ENCODE assay signal across 30 cellular contexts in the genomic region with DNA sequence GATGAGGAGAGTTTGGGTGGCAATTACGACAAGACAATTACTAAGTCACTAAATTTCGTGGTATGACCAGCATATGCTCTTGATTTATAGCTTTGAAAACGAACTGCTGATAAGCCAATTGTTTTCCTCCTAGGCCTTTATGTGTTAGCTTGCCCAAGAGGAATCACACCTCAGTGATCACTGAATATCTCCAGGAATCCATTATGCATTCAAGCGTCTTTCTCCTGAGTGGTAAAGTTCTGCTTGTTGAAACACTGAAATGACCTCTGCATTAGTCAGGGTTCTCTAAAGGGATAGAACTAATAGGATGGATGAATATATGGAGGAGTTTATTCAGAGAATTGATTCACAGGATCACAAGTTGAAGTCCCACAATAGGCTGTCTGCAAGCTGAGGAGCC.
DNase-seq lines count a peak whose midpoint lies in the region; ATAC-seq, FAIRE-seq and TF ChIP-seq lines count a peak whose summit lies in the region.
"Had no signal": no experiment of that assay in that cellular context is flagged by ENCODE, and none has a peak within 500 bp of the region (broad histone marks: within the 10 kb centered on the region; RNA-seq: fewer than 3 reads in every experiment).

No MANE protein-coding gene starts in this region.

- H3K4me3 Mint-ChIP-seq in neural progenitor cell = no peak overlapping the region
- H3K4me3 Mint-ChIP-seq: endodermal cell, memory B cell had no signal

- TF ChIP-seq POLR2A in K562 (conservative IDR thresholded peaks at IDR 0.05) = no peak

- FAIRE-seq in K562 (lab: Jason Lieb, UNC) = no peak
- FAIRE-seq: small intestine had no signal

- TF ChIP-seq RAD21 in K562 (CRISPR knock-in tag; conservative IDR thresholded peaks at IDR 0.05 in 1 of 2, IDR thresholded peaks at IDR 0.05 in 1 of 2) = no peak

- peak overlapping the region; percentile 61 for H3K27ac Mint-ChIP-seq in neural progenitor cell
- H3K27ac Mint-ChIP-seq: endodermal cell, memory B cell had no signal

- H3K9me3 ChIP-seq in K562 (replicated peaks; ENCODE audit: control insufficient read depth, insufficient read depth, low read depth, low read length) (no peaks in the 10 kb centered on the region), neural progenitor cell (ENCODE audit: low read depth) (no peaks in the 10 kb centered on the region)
- H3K9me3 ChIP-seq: body of pancreas, esophagus squamous epithelium, left lung, right atrium auricular region, suprapubic skin, upper lobe of left lung had no signal

- H3F3A ChIP-seq in neural progenitor cell (ENCODE audit: low read depth) = no peaks in the 10 kb centered on the region

- H2AFZ ChIP-seq in K562 (ENCODE audit: low read depth, low read length) (no peak overlapping the region), neural progenitor cell (replicated peaks) (peak overlapping the region; percentile 45)
- H2AFZ ChIP-seq: parathyroid adenoma had no signal

- H3K9me1 ChIP-seq in K562 (ENCODE audit: control insufficient read depth, insufficient read depth, low read length) = no peaks in the 10 kb centered on the region

- no peaks in the 10 kb centered on the region for H3K9me3 Mint-ChIP-seq in neural progenitor cell
- H3K9me3 Mint-ChIP-seq: endodermal cell, memory B cell had no signal

- in situ Hi-C loops in K562 (cut with MboI) = no loop called here

- H4K20me1 ChIP-seq in K562 (replicated peaks; ENCODE audit: control insufficient read depth, insufficient read depth, low read length) = no peaks in the 10 kb centered on the region
- H4K20me1 ChIP-seq in neural progenitor cell (ENCODE audit: low read depth) = no peaks in the 10 kb centered on the region

- H3K4me1 ChIP-seq in K562 (replicated peaks in 1 of 2; ENCODE audit: control insufficient read depth in 2 of 2, insufficient read depth in 2 of 2, low read length in 2 of 2) (no peaks in the 10 kb centered on the region), neural progenitor cell (no peaks in the 10 kb centered on the region)
- H3K4me1 ChIP-seq: body of pancreas, esophagus squamous epithelium, left lung, parathyroid adenoma, right atrium auricular region, suprapubic skin, upper lobe of left lung had no signal

- CTCF ChIA-PET in K562 (lab: Yijun Ruan, JAX; ENCODE audit: low intra/inter-chr PET ratio) = no interaction called here

- TF ChIP-seq CTCF in K562 (IDR thresholded peaks at IDR 0.05 in 2 of 3, conservative IDR thresholded peaks at IDR 0.05 in 1 of 3; ENCODE audit: insufficient read depth in 2 of 3, low read depth in 1 of 3, low read length in 3 of 3) = no peak
- TF ChIP-seq CTCF in neural progenitor cell (IDR thresholded peaks at IDR 0.05) = no peak

- H3K27me3 ChIP-seq in K562 (ENCODE audit: control insufficient read depth in 2 of 2, insufficient read depth in 2 of 2, low read length in 2 of 2) (no peaks in the 10 kb centered on the region), neural progenitor cell (no peaks in the 10 kb centered on the region)
- H3K27me3 ChIP-seq: body of pancreas, esophagus squamous epithelium, foreskin keratinocyte, left lung, right atrium auricular region, suprapubic skin, upper lobe of left lung had no signal

- no peak for TF ChIP-seq EP300 in K562 (IDR thresholded peaks at IDR 0.05; ENCODE audit: low read length)

- BruUV-seq in K562 (replicated peaks; lab: Mats Ljungman, UMichigan) = no TSS peak

- no peaks in the 10 kb centered on the region for H3K36me3 Mint-ChIP-seq in neural progenitor cell
- H3K36me3 Mint-ChIP-seq: memory B cell had no signal

- H3K36me3 ChIP-seq in K562 (ENCODE audit: control insufficient read depth, insufficient read depth, low read length) = no peaks in the 10 kb centered on the region
- H3K36me3 ChIP-seq in neural progenitor cell = no peaks in the 10 kb centered on the region
- H3K36me3 ChIP-seq: esophagus squamous epithelium, left lung, right atrium auricular region, suprapubic skin, upper lobe of left lung had no signal

- H3K79me2 ChIP-seq in K562 (ENCODE audit: control insufficient read depth, insufficient read depth, low read length) = no peaks in the 10 kb centered on the region
- H3K79me2 ChIP-seq in neural progenitor cell (ENCODE audit: low read depth) = no peaks in the 10 kb centered on the region
- H3K79me2 ChIP-seq: parathyroid adenoma had no signal

- H3K4me3 ChIP-seq in K562 (no peak overlapping the region), neural progenitor cell (no peak overlapping the region)
- H3K4me3 ChIP-seq: body of pancreas, esophagus squamous epithelium, left lung, right atrium auricular region, suprapubic skin, upper lobe of left lung had no signal

- H3K4me1 Mint-ChIP-seq in neural progenitor cell = peaks cover 12% of the 10 kb centered on the region
- H3K4me1 Mint-ChIP-seq: memory B cell had no signal

- WGBS in K562 (ENCODE audit: insufficient coverage, low coverage, missing lambda C conversion rate) = 2% methylated on average over 4 of the region's 4 CpGs

- H3K4me2 ChIP-seq in K562 (ENCODE audit: insufficient read depth, low read length) = no peak overlapping the region
- no peak overlapping the region for H3K4me2 ChIP-seq in neural progenitor cell

- peaks cover 2% of the 10 kb centered on the region for H3K27me3 Mint-ChIP-seq in neural progenitor cell (ENCODE audit: insufficient read depth, low read depth)
- H3K27me3 Mint-ChIP-seq: memory B cell had no signal

- DNase-seq in Daoy (ENCODE audit: low read depth) (peak; percentile 22), NCI-H2029 (lab: John Stamatoyannopoulos, UW) (peak; percentile 12), K562 (ENCODE audit: extremely low read depth in 1 of 4, low spot score in 3 of 4) (no peak), neural progenitor cell (ENCODE audit: low spot score) (no peak), hepatic stellate cell (ENCODE audit: low spot score) (no peak), NOMO-1 treated with dmso at 0.1 percent for 144 hours (lab: John Stamatoyannopoulos, UW; ENCODE audit: unreplicated experiment) (no peak), NOMO-1 treated with DMSO at 0.1 percent for 48 hours (lab: John Stamatoyannopoulos, UW; ENCODE audit: unreplicated experiment) (no peak)
- DNase-seq: activated CD4-positive, CD25-positive, alpha-beta regulatory T cell; activated gamma-delta T cell treated with Interleukin-2 at 50 U/mL for 16 hours; activated T-cell treated with anti-CD3 and anti-CD28 coated beads, Interleukin-2, amount 50 U/mL, for 48 hours; body of pancreas; cerebellar nuclear complex; COR-L47; dermis blood vessel endothelial cell; endodermal cell; esophagus squamous epithelium; GOT3; left lung; NCI-H1105; NCI-H2081; RPMI8226; small intestine; stimulated activated naive CD4-positive, alpha-beta T cell treated with Interleukin-2 at 50 U/mL for 16 hours; upper lobe of left lung had no signal

- no peak for ATAC-seq in K562
- ATAC-seq: body of pancreas, foreskin keratinocyte, left lung had no signal

- POLR2A ChIA-PET in K562 (lab: Yijun Ruan, JAX) = interaction anchor here (0.6 kb wide), 1 partner anchor 10 kb away, joined by 3 read pairs; no protein-coding TSS in a partner anchor

- intact Hi-C loops in K562 (cut with micrococcal nuclease) = no loop called here

- no peak overlapping the region for H3K9ac ChIP-seq in K562 (ENCODE audit: insufficient read depth in 1 of 2, low read depth in 2 of 2, low read length in 2 of 2)
- no peak overlapping the region for H3K9ac ChIP-seq in neural progenitor cell
- H3K9ac ChIP-seq: parathyroid adenoma had no signal

- H3K27ac ChIP-seq in K562 (ENCODE audit: extremely low read depth, low read depth, low read length) (no peak overlapping the region), neural progenitor cell (no peak overlapping the region)
- H3K27ac ChIP-seq: body of pancreas, C4-2B, esophagus squamous epithelium, foreskin keratinocyte, left lung, parathyroid adenoma, right atrium auricular region, suprapubic skin, upper lobe of left lung had no signal

TF ChIP-seq in K562, 482 proteins besides CTCF, POLR2A, EP300 and RAD21:
- peak; percentile 35 for TF ChIP-seq MEIS2 (IDR thresholded peaks at IDR 0.05; ENCODE audit: partially characterized antibody)
- no peak for TF ChIP-seq ZNF384 (IDR thresholded peaks at IDR 0.05; ENCODE audit: low read depth, low read length)
- TF ChIP-seq CUX1 (CRISPR knock-in tag; IDR thresholded peaks at IDR 0.05) = no peak
- TF ChIP-seq RFX1 (IDR thresholded peaks at IDR 0.05) = no peak

Comparison
In these comparisons a context has a peak if more than half of its experiments do, and no peak if none do; other contexts are left out.
1. DNase-seq: peak in Daoy (single experiment) and NCI-H2029 (single experiment); none in K562 (0 of 4), neural progenitor cell (single experiment), hepatic stellate cell (single experiment), NOMO-1 treated with dmso at 0.1 percent for 144 hours (single experiment) and NOMO-1 treated with DMSO at 0.1 percent for 48 hours (single experiment).